8 cellular contexts compared by ENCODE assay signal in the genomic region with DNA sequence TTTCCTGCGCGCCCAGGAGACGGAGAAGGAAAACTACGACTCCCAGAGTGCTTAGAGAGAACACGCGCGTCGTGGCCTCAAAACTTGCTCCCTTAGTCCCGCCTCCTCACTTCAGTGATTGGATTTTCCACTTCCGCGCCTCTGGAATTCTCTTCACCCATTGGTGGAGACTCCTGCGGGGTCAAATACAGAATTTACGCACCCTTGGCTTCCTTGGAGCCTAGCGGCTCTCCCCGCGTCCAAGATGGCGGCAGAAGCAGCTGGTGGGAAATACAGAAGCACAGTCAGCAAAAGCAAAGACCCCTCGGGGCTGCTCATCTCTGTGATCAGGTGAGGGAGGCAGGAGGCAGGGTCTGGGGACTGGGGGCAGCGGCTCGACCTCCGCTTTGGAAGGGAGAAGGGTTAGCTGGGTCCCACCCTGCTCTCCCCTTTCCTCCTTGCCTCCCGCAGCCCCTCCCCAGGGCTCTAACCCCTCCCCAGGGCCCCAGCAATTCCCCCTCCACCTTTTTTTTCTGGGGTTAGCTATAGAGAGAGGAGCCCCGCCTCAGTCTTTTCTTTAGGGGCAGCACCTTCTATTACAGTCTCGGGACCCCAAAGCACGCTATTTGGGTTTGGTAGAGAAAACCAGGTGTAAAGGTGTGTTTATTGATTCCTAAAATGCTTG. TPM values are rescaled to one million over a fixed set of nuclear protein-coding genes. Genes with fewer than 3 reads are reported as not detected.
DNase-seq lines count a peak whose midpoint lies in the region; ATAC-seq, FAIRE-seq and TF ChIP-seq lines count a peak whose summit lies in the region.

Gene EXOC4, plus strand, starts transcription at position 221 of the 664 bp plus-strand sequence.

- H3K4me1 Mint-ChIP-seq in CD14-positive monocyte: peaks cover 30% of the 10 kb centered on the region

- DNase-seq in CD14-positive monocyte (ENCODE audit: low spot score): peak; percentile 95
- peak; percentile 99 for DNase-seq in NCI-H82 (lab: John Stamatoyannopoulos, UW)
- peak; percentile 84 to 91 for DNase-seq in activated CD4-positive, alpha-beta T cell treated with anti-CD3 and anti-CD28 coated beads, Interleukin-2, amount 50 U/mL, for 48 hours
- peak; percentile 93 to 96 for DNase-seq in dermis microvascular lymphatic vessel endothelial cell (ENCODE audit: low read depth in 2 of 2)
- peak; percentile 97 for DNase-seq in HepG2 (ENCODE audit: low spot score)
- peak; percentile 77 for DNase-seq in stimulated activated CD4-positive, alpha-beta T cell treated with anti-CD3 and anti-CD28 coated beads, Interleukin-4, amount 100 ng/mL, for 1 hour

- peaks cover 15% of the 10 kb centered on the region for H3K79me2 ChIP-seq in HepG2 (ENCODE audit: insufficient read depth, low read length)

- TF ChIP-seq POLR2A in HepG2 (IDR thresholded peaks at IDR 0.05; ENCODE audit: insufficient read depth in 1 of 2, low read depth in 2 of 2, low read length in 2 of 2): peak; percentile 82 to 93

- H3K36me3 Mint-ChIP-seq in CD14-positive monocyte: peaks cover 0 to 2% of the 10 kb centered on the region in 2 donors

- peaks cover 0 to 3% (median 0%) of the 10 kb centered on the region in 7 donors for H3K9me3 Mint-ChIP-seq in CD14-positive monocyte

- peak within 1 kb of the TSS; percentile 84 to 97 (median 84) for H3K4me3 ChIP-seq in HepG2 (replicated peaks in 1 of 3; ENCODE audit: insufficient read depth in 1 of 3, low read depth in 2 of 3, low read length in 3 of 3)

- no peaks in the 10 kb centered on the region; a peak in 1 of 5 replicates for H3K27me3 ChIP-seq in HepG2 (ENCODE audit: control insufficient read depth in 1 of 2, insufficient read depth in 2 of 2, low read length in 2 of 2)

- no peaks in the 10 kb centered on the region for H4K20me1 ChIP-seq in HepG2 (ENCODE audit: insufficient read depth, low read length)

- intact Hi-C loops in CD14-positive monocyte (cut with micrococcal nuclease): loop anchor here (5.0 to 10.0 kb wide), 2 partner anchors 171 to 1062 kb away; partner anchors contain the start of genes SLC35B4 (in 2 of the 2) and CHCHD3 (in 1 of the 2)
- intact Hi-C loops in HepG2 (cut with micrococcal nuclease; ENCODE audit: unreplicated experiment): no loop called here

- TSS peak; percentile 79 for BruUV-seq in HepG2 (replicated peaks; lab: Mats Ljungman, UMichigan)

- H2AFZ ChIP-seq in HepG2 (ENCODE audit: low read length): peak within 1 kb of the TSS; percentile 64

- in situ Hi-C loops in HepG2 (cut with HindIII; ENCODE audit: extremely low pct_ligation_motif_present, low pct_unique_long_range_greater_than_20kb): no loop called here

- peaks cover 25% of the 10 kb centered on the region for H3K4me1 ChIP-seq in HepG2 (ENCODE audit: insufficient read depth, low read length)

- H3K27me3 Mint-ChIP-seq in CD14-positive monocyte (ENCODE audit: low read depth in 3 of 3): no peaks in the 10 kb centered on the region

- TF ChIP-seq CTCF in CD14-positive monocyte (IDR thresholded peaks at IDR 0.05): no peak
- TF ChIP-seq CTCF in HepG2 (CRISPR knock-in tag; IDR thresholded peaks at IDR 0.05): no peak

- 1% methylated on average over 18 of the region's 25 CpGs for WGBS in HepG2 (ENCODE audit: low lambda C conversion rate)

- POLR2A ChIA-PET in HepG2 (lab: Yijun Ruan, JAX): interaction anchor here (1.0 to 1.4 kb wide), 5 partner anchors 9 to 174 kb away, joined by 3 to 7 read pairs (median 4); partner anchors contain the start of gene CHCHD3

- no peaks in the 10 kb centered on the region for H3K9me3 ChIP-seq in HepG2 (ENCODE audit: low read length)

- H3K9ac ChIP-seq in HepG2 (ENCODE audit: insufficient read depth, low read depth, low read length): peak within 1 kb of the TSS; percentile 88

- H3K36me3 ChIP-seq in HepG2 (replicated peaks in 1 of 2; ENCODE audit: control insufficient read depth in 1 of 2, insufficient read depth in 2 of 2, low read length in 2 of 2): no peaks in the 10 kb centered on the region

- H3K4me2 ChIP-seq in HepG2 (ENCODE audit: low read depth, low read length): peak within 1 kb of the TSS; percentile 72

- peak within 1 kb of the TSS; percentile 74 for H3K27ac ChIP-seq in HepG2 (ENCODE audit: extremely low read length, insufficient read depth, low read length)

- TF ChIP-seq RAD21 in HepG2 (CRISPR knock-in tag; IDR thresholded peaks at IDR 0.05): no peak

- TF ChIP-seq EP300 in HepG2 (IDR thresholded peaks at IDR 0.05; ENCODE audit: low read depth in 2 of 2, low read length in 2 of 2): no peak
- TF ChIP-seq EP300 in HepG2 (CRISPR knock-in tag; IDR thresholded peaks at IDR 0.05; ENCODE audit: borderline replicate concordance): no peak

- peak within 1 kb of the TSS; percentile 87 to 99 (median 97) for H3K27ac Mint-ChIP-seq in CD14-positive monocyte

- peak; percentile 98 for FAIRE-seq in HepG2 (lab: Jason Lieb, UNC)

- CTCF ChIA-PET in HepG2 (lab: Yijun Ruan, JAX; ENCODE audit: low intra/inter-chr PET ratio, low total read pairs): no interaction called here

- peak within 1 kb of the TSS; percentile 84 to 91 for H3K4me3 Mint-ChIP-seq in CD14-positive monocyte

- peak; percentile 99 for ATAC-seq in GM19397 (IDR thresholded peaks at IDR 0.05; ENCODE audit: unreplicated experiment)
- peak; percentile 99 for ATAC-seq in HG03571 (IDR thresholded peaks at IDR 0.05; ENCODE audit: unreplicated experiment)
- ATAC-seq in HepG2: peak; percentile 100

TF ChIP-seq in HepG2, 621 proteins besides CTCF, POLR2A, EP300 and RAD21 (continues in another document):
- TF ChIP-seq TEAD3 (CRISPR knock-in tag; optimal IDR thresholded peaks at IDR 0.05; ENCODE audit: borderline replicate concordance): no peak
- no peak for TF ChIP-seq JUNB (CRISPR knock-in tag; IDR thresholded peaks at IDR 0.05; ENCODE audit: borderline replicate concordance)
- peak; percentile 53; the same call in 1 of the 2 replicates for TF ChIP-seq RBFOX2 (IDR thresholded peaks at IDR 0.05; ENCODE audit: low read depth, low read length)
- TF ChIP-seq, protein P1, sequence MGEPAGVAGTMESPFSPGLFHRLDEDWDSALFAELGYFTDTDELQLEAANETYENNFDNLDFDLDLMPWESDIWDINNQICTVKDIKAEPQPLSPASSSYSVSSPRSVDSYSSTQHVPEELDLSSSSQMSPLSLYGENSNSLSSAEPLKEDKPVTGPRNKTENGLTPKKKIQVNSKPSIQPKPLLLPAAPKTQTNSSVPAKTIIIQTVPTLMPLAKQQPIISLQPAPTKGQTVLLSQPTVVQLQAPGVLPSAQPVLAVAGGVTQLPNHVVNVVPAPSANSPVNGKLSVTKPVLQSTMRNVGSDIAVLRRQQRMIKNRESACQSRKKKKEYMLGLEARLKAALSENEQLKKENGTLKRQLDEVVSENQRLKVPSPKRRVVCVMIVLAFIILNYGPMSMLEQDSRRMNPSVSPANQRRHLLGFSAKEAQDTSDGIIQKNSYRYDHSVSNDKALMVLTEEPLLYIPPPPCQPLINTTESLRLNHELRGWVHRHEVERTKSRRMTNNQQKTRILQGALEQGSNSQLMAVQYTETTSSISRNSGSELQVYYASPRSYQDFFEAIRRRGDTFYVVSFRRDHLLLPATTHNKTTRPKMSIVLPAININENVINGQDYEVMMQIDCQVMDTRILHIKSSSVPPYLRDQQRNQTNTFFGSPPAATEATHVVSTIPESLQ (CRISPR knock-in tag; conservative IDR thresholded peaks at IDR 0.05): no peak
- no peak for TF ChIP-seq BRCA1 (CRISPR knock-in tag; IDR thresholded peaks at IDR 0.05)
- TF ChIP-seq ZNF10 (CRISPR knock-in tag; IDR thresholded peaks at IDR 0.05; ENCODE audit: borderline replicate concordance, low read depth): no peak
- TF ChIP-seq, protein P2, sequence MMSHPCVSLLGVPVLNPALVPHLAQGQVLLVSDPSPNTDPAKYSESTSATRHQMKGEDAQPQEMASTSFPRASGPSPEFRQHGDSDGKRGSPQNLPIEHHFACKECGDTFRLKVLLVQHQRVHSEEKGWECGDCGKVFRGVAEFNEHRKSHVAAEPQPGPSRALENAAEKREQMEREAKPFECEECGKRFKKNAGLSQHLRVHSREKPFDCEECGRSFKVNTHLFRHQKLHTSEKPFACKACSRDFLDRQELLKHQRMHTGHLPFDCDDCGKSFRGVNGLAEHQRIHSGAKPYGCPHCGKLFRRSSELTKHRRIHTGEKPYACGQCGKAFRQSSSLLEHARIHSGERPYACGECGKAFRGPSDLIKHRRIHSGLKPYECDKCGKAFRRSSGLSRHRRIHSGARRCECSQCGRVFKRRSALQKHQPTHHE (CRISPR knock-in tag; IDR thresholded peaks at IDR 0.05; ENCODE audit: borderline replicate concordance): no peak
- TF ChIP-seq NCOA2 (CRISPR knock-in tag; IDR thresholded peaks at IDR 0.05): peak; percentile 21; the same call in 1 of the 2 replicates
- TF ChIP-seq SALL1 (CRISPR knock-in tag; IDR thresholded peaks at IDR 0.05): peak; percentile 40; the same call in 1 of the 2 replicates
- no peak for TF ChIP-seq ZBTB42 (CRISPR knock-in tag; IDR thresholded peaks at IDR 0.05)

RNA-seq across cellular contexts. Expression of gene EXOC4, which starts in this region (rescaled TPM):
- polyA plus RNA-seq in CD14-positive monocyte: 10 to 100 TPM; 20.6 to 22.3 TPM
- 96.9 and 127 TPM in 2 replicates for total RNA-seq in dermis microvascular lymphatic vessel endothelial cell
- 39.0 and 39.3 TPM in 2 replicates for total RNA-seq in HepG2 (2016; rRNA removed; fragmentation: Illumina TruSeq; extraction: Trizol)
- 14.3 and 19.7 TPM in 2 replicates for total RNA-seq in HepG2 (2016; cell fraction: cytosol; rRNA removed; fragmentation: Illumina TruSeq; extraction: Trizol; ENCODE audit: low read depth)
- total RNA-seq in HepG2 (2016; cell fraction: insoluble cytoplasmic fraction; rRNA removed; fragmentation: Illumina TruSeq; extraction: Trizol): 36.2 and 37.3 TPM in 2 replicates
- total RNA-seq in HepG2 (2016; cell fraction: membrane; rRNA removed; fragmentation: Illumina TruSeq; extraction: Trizol): 16.3 and 16.7 TPM in 2 replicates
- 81.7 and 97.8 TPM in 2 replicates for total RNA-seq in HepG2 (2016; cell fraction: nucleus; rRNA removed; fragmentation: Illumina TruSeq; extraction: Trizol)
- 18.5 and 22.5 TPM in 2 replicates for polyA plus RNA-seq in HepG2 (2011; rRNA removed)
- polyA plus RNA-seq in HepG2 (2011; cell fraction: cytosol; rRNA removed): 17.4 and 17.6 TPM in 2 replicates
- polyA plus RNA-seq in HepG2 (2011; cell fraction: nucleus; rRNA removed): 20.8 and 22.3 TPM in 2 replicates
- 15.6 and 21.6 TPM in 2 replicates for polyA plus RNA-seq in HepG2 (2012)
- polyA plus RNA-seq in HepG2 (2016; cell fraction: cytosol; fragmentation: Illumina TruSeq; extraction: Trizol; ENCODE audit: low read depth): 6.5 and 6.8 TPM in 2 replicates
- 20.1 and 23.1 TPM in 2 replicates for polyA plus RNA-seq in HepG2 (2016; cell fraction: insoluble cytoplasmic fraction; fragmentation: Illumina TruSeq; extraction: Trizol; ENCODE audit: low read depth)
- 6.3 and 7.1 TPM in 2 replicates for polyA plus RNA-seq in HepG2 (2016; cell fraction: membrane; fragmentation: Illumina TruSeq; extraction: Trizol; ENCODE audit: low read depth)
- polyA plus RNA-seq in HepG2 (2016; cell fraction: nucleus; fragmentation: Illumina TruSeq; extraction: Trizol; ENCODE audit: insufficient read depth, low read depth): 11.9 and 13.5 TPM in 2 replicates
- 58.5 and 59.7 TPM in 2 replicates for polyA minus RNA-seq in HepG2 (2011; rRNA and poly(A)+ RNA removed; ENCODE audit: low replicate concordance)
- polyA minus RNA-seq in HepG2 (2011; cell fraction: cytosol; rRNA and poly(A)+ RNA removed): 32.6 and 41.7 TPM in 2 replicates
- 256 and 272 TPM in 2 replicates for polyA minus RNA-seq in HepG2 (2011; cell fraction: nucleus; rRNA and poly(A)+ RNA removed)

Comparison
In these comparisons a context has a peak if more than half of its experiments do, and no peak if none do; other contexts are left out.
1. Peak in every context shown above with its lines: DNase-seq, ATAC-seq, H3K4me3 ChIP-seq and H3K27ac ChIP-seq.